In the genomic region with DNA sequence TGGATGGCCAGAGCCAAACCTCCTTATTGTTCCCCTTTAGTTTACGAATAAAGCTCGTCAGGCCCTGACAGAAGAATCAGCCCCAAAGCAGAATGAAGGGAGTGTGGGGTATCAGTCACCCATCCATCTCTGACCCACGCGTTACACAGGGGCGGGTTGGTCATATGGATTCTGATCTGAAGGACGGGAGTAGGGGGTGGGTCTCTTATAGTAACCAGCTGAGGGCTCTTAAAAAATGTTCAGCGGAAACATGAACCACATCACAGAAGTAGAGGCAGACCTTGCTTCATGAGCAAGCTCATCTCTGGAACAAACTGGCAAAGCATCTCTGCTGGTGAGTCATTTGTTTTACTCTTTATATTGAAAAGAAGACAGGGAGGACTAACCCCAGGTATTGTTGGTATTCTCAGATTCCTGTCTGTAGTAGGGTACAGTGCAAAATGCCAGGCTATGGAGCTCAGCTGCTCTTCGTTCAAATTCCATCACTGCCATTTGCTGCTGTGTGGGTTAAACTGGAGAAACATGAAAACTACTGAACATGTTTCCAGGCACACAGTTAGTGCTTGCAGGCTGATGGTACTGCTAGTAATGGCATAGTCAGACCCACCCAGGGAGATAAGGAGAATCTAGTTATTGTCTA, we compare ENCODE assay signal across 8 cellular contexts. TPM values are rescaled to one million over a fixed set of nuclear protein-coding genes. Genes with fewer than 3 reads are reported as not detected.
DNase-seq lines count a peak whose midpoint lies in the region; ATAC-seq and TF ChIP-seq lines count a peak whose summit lies in the region.

A gene (plus strand): TSS at position 258 of the 640 bp plus-strand sequence. CDS start 3,018 bp downstream, outside the sequence.

- intact Hi-C loops in PC-3 (cut with micrococcal nuclease): no loop called here

- H3K9me2 ChIP-seq in PC-3 (replicated peaks; ENCODE audit: low read length): no peaks in the 10 kb centered on the region

- H4K20me1 ChIP-seq in PC-3 (ENCODE audit: low read length): no peaks in the 10 kb centered on the region

- no peaks in the 10 kb centered on the region for H3K79me2 ChIP-seq in PC-3 (ENCODE audit: low read length)

- peak; percentile 29 for ATAC-seq in PC-3

- H3K4me3 ChIP-seq in PC-3 (ENCODE audit: low read length): no peak within 1 kb of the TSS

- H3K4me1 ChIP-seq in PC-3 (ENCODE audit: insufficient read depth, low read length): peaks cover 16% of the 10 kb centered on the region

- no peaks in the 10 kb centered on the region for H3F3A ChIP-seq in PC-3 (ENCODE audit: low read length, unreplicated experiment)

- POLR2A ChIA-PET in PC-3 (lab: Charles Lee; ENCODE audit: unreplicated experiment): interaction anchor here (0.5 kb wide), 1 partner anchor 253 kb away, joined by 4 read pairs; no protein-coding TSS in a partner anchor

- H3K36me3 ChIP-seq in PC-3 (ENCODE audit: low read depth, low read length): peaks cover 20% of the 10 kb centered on the region; the same call in 1 of the 2 replicates

- CTCF ChIA-PET in PC-3 (lab: Charles Lee): interaction anchor here (0.6 to 0.7 kb wide), 4 partner anchors 133 to 435 kb away, joined by 3 to 17 read pairs (median 4); no protein-coding TSS in a partner anchor

- no peaks in the 10 kb centered on the region for H3K9me3 ChIP-seq in PC-3 (ENCODE audit: low read length)

- no peak within 1 kb of the TSS for H3K9ac ChIP-seq in PC-3 (ENCODE audit: low read length)

- H2AFZ ChIP-seq in PC-3 (ENCODE audit: low read length): no peak within 1 kb of the TSS

- peak; percentile 36 for DNase-seq in PC-3
- DNase-seq in activated T-cell treated with anti-CD3 and anti-CD28 coated beads for 1 hour (ENCODE audit: low read depth): peak; percentile 14
- DNase-seq in iris pigment epithelial cell (ENCODE audit: low read depth): peak; percentile 55
- peak in 2 of 3 donors; percentile 15 to 32 for DNase-seq in stimulated activated CD4-positive, alpha-beta T cell treated with anti-CD3 and anti-CD28 coated beads, TNF-alpha, amount 100 ng/mL, for 48 hours (ENCODE audit: low read depth in 3 of 3)
- DNase-seq in NCI-H446 (lab: John Stamatoyannopoulos, UW): no peak
- no peak for DNase-seq in HUDEP-2 (lab: John Stamatoyannopoulos, UW; ENCODE audit: unreplicated experiment in 76 of 76)
- no peak for DNase-seq in GM10266 (ENCODE audit: extremely low spot score)
- no peak for DNase-seq in NCI-H2107 treated with DMSO at 0.1 percent for 48 hours (lab: John Stamatoyannopoulos, UW; ENCODE audit: unreplicated experiment)

- no peaks in the 10 kb centered on the region for H3K27me3 ChIP-seq in PC-3 (ENCODE audit: low read length)

- no TSS peak for BruUV-seq in PC-3 (replicated peaks; lab: Mats Ljungman, UMichigan)

- TF ChIP-seq CTCF in PC-3 (conservative IDR thresholded peaks at IDR 0.05; ENCODE audit: low read depth, low read length): no peak
- TF ChIP-seq CTCF in GM10266 (IDR thresholded peaks at IDR 0.05; ENCODE audit: control insufficient read depth, insufficient read depth, low read depth, missing control alignments): no peak

- no peak within 1 kb of the TSS for H3K27ac ChIP-seq in PC-3 (ENCODE audit: low read length)

- H3K4me2 ChIP-seq in PC-3 (ENCODE audit: low read length): no peak within 1 kb of the TSS

RNA-seq across cellular contexts. Expression of the gene that starts here (rescaled TPM):
- total RNA-seq in PC-3 (2014; rRNA removed): not detected in 2 replicates

Comparison
In these comparisons a context has a peak if more than half of its experiments do, and no peak if none do; other contexts are left out.
1. Peak in DNase-seq and ATAC-seq in PC-3; RNA of the gene not detected or under 1 TPM.
2. DNase-seq: peak in activated T-cell treated with anti-CD3 and anti-CD28 coated beads for 1 hour (single experiment), iris pigment epithelial cell (single experiment) and stimulated activated CD4-positive, alpha-beta T cell treated with anti-CD3 and anti-CD28 coated beads, TNF-alpha, amount 100 ng/mL, for 48 hours (2 of 3); none in NCI-H446 (0 of 2), HUDEP-2 (0 of 76), GM10266 (single experiment) and NCI-H2107 treated with DMSO at 0.1 percent for 48 hours (single experiment).